In genomic region chr6:81752969-81753708, GRCh38 we compare ENCODE assay signal across 8 cellular contexts. TPM values are rescaled to one million over a fixed set of nuclear protein-coding genes. Genes with fewer than 3 reads are reported as not detected.
DNase-seq lines count a peak whose midpoint lies in the region; ATAC-seq and TF ChIP-seq lines count a peak whose summit lies in the region.

No MANE protein-coding gene starts in this region.

- H3K56ac ChIP-seq in IMR-90 (ENCODE audit: extremely low read depth, insufficient read depth, low read length), result peak overlapping the region; percentile 96

- H3K27ac ChIP-seq in IMR-90 (ENCODE audit: insufficient read depth, low read length) (peak overlapping the region; percentile 94), SK-N-SH (ENCODE audit: low read depth in 2 of 2, low read length in 1 of 2) (peak overlapping the region; percentile 87 to 97), neutrophil (peak overlapping the region; percentile 96), substantia nigra (ENCODE audit: low read depth, low read length, poor library complexity, severe bottlenecking) (peak overlapping the region; percentile 80)

- H3K9me2 ChIP-seq in SK-N-SH, result no peaks in the 10 kb centered on the region

- no TSS peak for BruUV-seq in IMR-90 (replicated peaks; lab: Mats Ljungman, UMichigan)

- peak overlapping the region; percentile 92 for H3K4me3 ChIP-seq in IMR-90 (ENCODE audit: insufficient read depth, low read depth, low read length)
- peak overlapping the region; percentile 79 to 96 for H3K4me3 ChIP-seq in SK-N-SH (ENCODE audit: low read depth in 2 of 2, low read length in 1 of 2)
- peak overlapping the region; percentile 86 to 90 for H3K4me3 ChIP-seq in neutrophil (ENCODE audit: low read depth in 1 of 2, low read length in 1 of 2)

- CTCF ChIA-PET in IMR-90 (lab: Yijun Ruan, JAX) (interaction anchor here (0.6 to 1.4 kb wide), 7 partner anchors 13 to 1809 kb away, joined by 3 to 4 read pairs (median 3); no protein-coding TSS in a partner anchor), SK-N-SH (lab: Yijun Ruan, JAX) (interaction anchor here (0.6 to 3.6 kb wide), 33 partner anchors 11 to 1804 kb away, joined by 3 to 22 read pairs (median 4); no protein-coding TSS in a partner anchor)

- peaks cover 6% of the 10 kb centered on the region; the same call in 1 of the 2 replicates for H3K36me3 ChIP-seq in IMR-90 (ENCODE audit: control insufficient read depth, insufficient read depth, low read length)
- peaks cover 0 to 20% of the 10 kb centered on the region in 2 experiments for H3K36me3 ChIP-seq in SK-N-SH (replicated peaks in 1 of 2; ENCODE audit: control insufficient read depth in 1 of 2, insufficient read depth in 2 of 2, low read length in 1 of 2)
- H3K36me3 ChIP-seq in neutrophil, result no peaks in the 10 kb centered on the region

- H2AK5ac ChIP-seq in IMR-90 (ENCODE audit: low read depth, low read length), result 0 out of 2 replicates have a peak overlapping the region, but pooled peaks have one; percentile 45

- peaks cover 7% of the 10 kb centered on the region for H3K9me1 ChIP-seq in IMR-90 (ENCODE audit: insufficient read depth, low read length)

- peak; percentile 42 for TF ChIP-seq RAD21 in IMR-90 (IDR thresholded peaks at IDR 0.05; ENCODE audit: low read length)
- no peak for TF ChIP-seq RAD21 in SK-N-SH (IDR thresholded peaks at IDR 0.05; ENCODE audit: low read length)

- no peaks in the 10 kb centered on the region for H3K9me3 Mint-ChIP-seq in activated naive CD4-positive, alpha-beta T cell treated with anti-CD3 and anti-CD28 coated beads, Interleukin-2, amount 50 U/mL, for 72 hours

- peak overlapping the region; percentile 87 to 92 for H3K27ac Mint-ChIP-seq in activated naive CD4-positive, alpha-beta T cell treated with anti-CD3 and anti-CD28 coated beads, Interleukin-2, amount 50 U/mL, for 72 hours

- peak overlapping the region; percentile 88 for H2BK120ac ChIP-seq in IMR-90 (ENCODE audit: low read depth, low read length)

- DNase-seq in DMS153 treated with DMSO at 0.1 percent for 48 hours (lab: John Stamatoyannopoulos, UW; ENCODE audit: unreplicated experiment) (peak; percentile 95), IMR-90 (peak; percentile 89), SK-N-SH (peak; percentile 93), germinal center (ENCODE audit: low spot score) (peak; percentile 24), substantia nigra (lab: John Stamatoyannopoulos, UW) (peak in 48 of 49 donors; percentile 21 to 90 (median 70))
- peak; percentile 42 to 71 for DNase-seq in activated naive CD4-positive, alpha-beta T cell treated with anti-CD3 and anti-CD28 coated beads, Interleukin-2, amount 50 U/mL, for 72 hours (ENCODE audit: low spot score in 2 of 2)

- H3K36me3 Mint-ChIP-seq in activated naive CD4-positive, alpha-beta T cell treated with anti-CD3 and anti-CD28 coated beads, Interleukin-2, amount 50 U/mL, for 72 hours, result peaks cover 0 to 18% of the 10 kb centered on the region in 2 donors

- peak overlapping the region; percentile 81; the same call in 2 of the 3 replicates for H2BK15ac ChIP-seq in IMR-90 (ENCODE audit: low read depth, low read length)

- POLR2A ChIA-PET in IMR-90 (lab: Charles Lee; ENCODE audit: unreplicated experiment) (interaction anchor here (0.6 to 1.4 kb wide), 2 partner anchors 141 to 1625 kb away, joined by 3 to 5 read pairs; no protein-coding TSS in a partner anchor), SK-N-SH (lab: Yijun Ruan, JAX) (interaction anchor here (0.6 to 1.2 kb wide), 4 partner anchors 10 to 1230 kb away, joined by 3 to 4 read pairs (median 4); no protein-coding TSS in a partner anchor)

- intact Hi-C loops in IMR-90 (cut with micrococcal nuclease), result loop anchor here (1.0 to 10.0 kb wide), 14 partner anchors 184 to 1618 kb away; no protein-coding TSS in a partner anchor

- peak overlapping the region; percentile 91 for H3K9ac ChIP-seq in IMR-90 (ENCODE audit: low read depth, low read length)
- peak overlapping the region; percentile 90 for H3K9ac ChIP-seq in SK-N-SH

- peak overlapping the region; percentile 86 for H3K4me2 ChIP-seq in IMR-90 (ENCODE audit: low read depth, low read length)
- peak overlapping the region; percentile 94 for H3K4me2 ChIP-seq in SK-N-SH

- peaks cover 18% of the 10 kb centered on the region; the same call in 1 of the 2 replicates for H4K20me1 ChIP-seq in IMR-90 (ENCODE audit: insufficient read depth, low read length)
- peaks cover 24% of the 10 kb centered on the region for H4K20me1 ChIP-seq in SK-N-SH (ENCODE audit: insufficient read depth)

- peak; percentile 34 for ATAC-seq in GM21576 (IDR thresholded peaks at IDR 0.05; ENCODE audit: unreplicated experiment)
- ATAC-seq in IMR-90 (ENCODE audit: low read depth), result peak; percentile 85
- ATAC-seq in activated naive CD4-positive, alpha-beta T cell treated with anti-CD3 and anti-CD28 coated beads, Interleukin-2, amount 50 U/mL, for 72 hours, result peak; percentile 55 to 56

- H3K4ac ChIP-seq in IMR-90 (ENCODE audit: low read depth, low read length), result peak overlapping the region; percentile 92

- 1% methylated on average over 34 of the region's 62 CpGs; no CpG with 5 or more reads in 1 of the 2 experiments for WGBS in IMR-90 (ENCODE audit: extremely low coverage in 2 of 2, insufficient read length in 1 of 2), 2 experiments
- under 1% methylated on average over 34 of the region's 62 CpGs for WGBS in SK-N-SH (ENCODE audit: low lambda C conversion rate)

- peak; percentile 86 for TF ChIP-seq POLR2A in IMR-90 (IDR thresholded peaks at IDR 0.05; ENCODE audit: low read depth, low read length)

- peaks cover 40% of the 10 kb centered on the region for H3K79me2 ChIP-seq in SK-N-SH (ENCODE audit: insufficient read depth)

- peak overlapping the region; percentile 81 for H2BK20ac ChIP-seq in IMR-90 (ENCODE audit: low read depth, low read length)

- peak; percentile 33 for TF ChIP-seq CTCF in IMR-90 (conservative IDR thresholded peaks at IDR 0.05; ENCODE audit: low read depth, low read length)
- TF ChIP-seq CTCF in SK-N-SH (IDR thresholded peaks at IDR 0.05), result no peak
- peak; percentile 50 for TF ChIP-seq CTCF in neutrophil (IDR thresholded peaks at IDR 0.05)

- H3K4me1 ChIP-seq in IMR-90 (ENCODE audit: control insufficient read depth, insufficient read depth, low read length) (peaks cover 7% of the 10 kb centered on the region), SK-N-SH (ENCODE audit: control insufficient read depth in 1 of 2, insufficient read depth in 2 of 2, low read depth in 1 of 2, low read length in 1 of 2) (peaks cover 0 to 14% of the 10 kb centered on the region in 2 experiments; a peak in 2 of 4 replicates), neutrophil (ENCODE audit: control insufficient read depth in 1 of 2, insufficient read depth in 1 of 2, low read depth in 1 of 2, low read length in 1 of 2) (peaks cover 71 to 77% of the 10 kb centered on the region in 2 experiments)

- no peaks in the 10 kb centered on the region for H3K27me3 ChIP-seq in IMR-90 (ENCODE audit: control insufficient read depth, insufficient read depth, low read length)
- H3K27me3 ChIP-seq in SK-N-SH (ENCODE audit: insufficient read depth), result no peaks in the 10 kb centered on the region
- H3K27me3 ChIP-seq in neutrophil, result no peaks in the 10 kb centered on the region

- peak overlapping the region; percentile 94 for H3K14ac ChIP-seq in IMR-90 (replicated peaks; ENCODE audit: low read depth, low read length)

- in situ Hi-C loops in IMR-90 (cut with MboI; ENCODE audit: low sequenced_read_pairs), result loop anchor here (10.0 to 25.0 kb wide), 3 partner anchors 1148 to 1616 kb away; no protein-coding TSS in a partner anchor

- peak overlapping the region; percentile 94 for H3K23ac ChIP-seq in IMR-90 (ENCODE audit: low read depth, low read length)

- peak overlapping the region; percentile 93 for H4K91ac ChIP-seq in IMR-90 (ENCODE audit: insufficient read depth, low read depth, low read length)

- H3K79me1 ChIP-seq in IMR-90 (ENCODE audit: low read depth in 1 of 2, low read length in 2 of 2), result peaks cover 6 to 26% of the 10 kb centered on the region in 2 experiments; a peak in 3 of 4 replicates

- H2BK5ac ChIP-seq in IMR-90 (ENCODE audit: low read depth, low read length, poor library complexity, severe bottlenecking), result peak overlapping the region; percentile 92

- TF ChIP-seq EP300 in SK-N-SH (IDR thresholded peaks at IDR 0.05; ENCODE audit: borderline replicate concordance in 1 of 2, low read depth in 1 of 2, low read length in 1 of 2), result peak in 1 of 2 experiments; percentile 12; a peak in 1 of 4 replicates

- H3K9me3 ChIP-seq in IMR-90 (ENCODE audit: control insufficient read depth, insufficient read depth, low read length) (no peaks in the 10 kb centered on the region), SK-N-SH (no peaks in the 10 kb centered on the region), neutrophil (no peaks in the 10 kb centered on the region)

- H3F3A ChIP-seq in SK-N-SH (replicated peaks; ENCODE audit: insufficient read depth), result peaks cover 10% of the 10 kb centered on the region

- peak overlapping the region; percentile 48 for H2AK9ac ChIP-seq in IMR-90 (replicated peaks; ENCODE audit: low read depth, low read length, poor library complexity)

- H4K5ac ChIP-seq in IMR-90 (ENCODE audit: low read depth, low read length), result peak overlapping the region; percentile 53

- dilution Hi-C loops in IMR-90 (cut with HindIII; ENCODE audit: low sequenced_read_pairs, unreplicated experiment), result no loop called here

- H2AFZ ChIP-seq in IMR-90 (replicated peaks; ENCODE audit: low read length, poor library complexity), result peak overlapping the region; percentile 90
- peak overlapping the region; percentile 89 for H2AFZ ChIP-seq in SK-N-SH (ENCODE audit: low read depth)

- peak overlapping the region; percentile 56 for H3K18ac ChIP-seq in IMR-90 (ENCODE audit: low read depth, low read length)

- peak overlapping the region; percentile 82 to 95 for H4K8ac ChIP-seq in IMR-90 (ENCODE audit: low read depth in 2 of 2, low read length in 2 of 2)

TF ChIP-seq in SK-N-SH, 30 proteins besides CTCF, POLR2A, EP300 and RAD21 (continues in another document):
- TF ChIP-seq MAX (IDR thresholded peaks at IDR 0.05; ENCODE audit: low read depth) (peak; percentile 71), TEAD4 (IDR thresholded peaks at IDR 0.05; ENCODE audit: borderline replicate concordance, insufficient read depth) (no peak), ELF1 (IDR thresholded peaks at IDR 0.05) (0 out of 2 replicates have a peak, but pooled peaks have one; percentile 7), POLR2AphosphoS5 (IDR thresholded peaks at IDR 0.05; ENCODE audit: low read depth, low read length) (peak; percentile 75)

RNA-seq across cellular contexts. Expression of gene TENT5A, which starts 0.7 kb away (rescaled TPM):
- total RNA-seq in IMR-90 (2012; rRNA removed), result 10.8 and 16.9 TPM in 2 replicates
- 3.5 and 3.9 TPM in 2 replicates for polyA plus RNA-seq in IMR-90 (2012; rRNA removed)
- polyA plus RNA-seq in IMR-90 (2012; cell fraction: cytosol; rRNA removed), result 1.6 and 2.1 TPM in 2 replicates
- 6.7 and 15.5 TPM in 2 replicates for polyA plus RNA-seq in IMR-90 (2012; cell fraction: nucleus; rRNA removed; ENCODE audit: low replicate concordance)
- polyA plus RNA-seq in SK-N-SH (2012; rRNA removed), result 4.9 and 5.0 TPM in 2 replicates
- 3.7 and 4.5 TPM in 2 replicates for polyA plus RNA-seq in SK-N-SH (2012; cell fraction: cytosol; rRNA removed)
- 9.2 and 13.9 TPM in 2 replicates for polyA plus RNA-seq in SK-N-SH (2012; cell fraction: nucleus; rRNA removed)
- total RNA-seq in activated naive CD4-positive, alpha-beta T cell treated with anti-CD3 and anti-CD28 coated beads, Interleukin-2, amount 50 U/mL, for 72 hours, result 1 to 10 TPM in 1 of 2 donors, under 1 TPM in 1; 0.41 to 1.8 TPM

Comparison
In these comparisons a context has a peak if more than half of its experiments do, and no peak if none do; other contexts are left out.
1. Peak in every context shown above with its lines: DNase-seq, ATAC-seq, H3K4me3 ChIP-seq and H3K27ac ChIP-seq.
2. DNase-seq: peak in every context shown above with its lines; median percentile 95 in DMS153 treated with DMSO at 0.1 percent for 48 hours; 93 in SK-N-SH; 89 in IMR-90; 70 in substantia nigra; 56 in activated naive CD4-positive, alpha-beta T cell treated with anti-CD3 and anti-CD28 coated beads, Interleukin-2, amount 50 U/mL, for 72 hours; 24 in germinal center.
3. ATAC-seq: peak in every context shown above with its lines; median percentile 85 in IMR-90; 56 in activated naive CD4-positive, alpha-beta T cell treated with anti-CD3 and anti-CD28 coated beads, Interleukin-2, amount 50 U/mL, for 72 hours; 34 in GM21576.